In the genomic region with DNA sequence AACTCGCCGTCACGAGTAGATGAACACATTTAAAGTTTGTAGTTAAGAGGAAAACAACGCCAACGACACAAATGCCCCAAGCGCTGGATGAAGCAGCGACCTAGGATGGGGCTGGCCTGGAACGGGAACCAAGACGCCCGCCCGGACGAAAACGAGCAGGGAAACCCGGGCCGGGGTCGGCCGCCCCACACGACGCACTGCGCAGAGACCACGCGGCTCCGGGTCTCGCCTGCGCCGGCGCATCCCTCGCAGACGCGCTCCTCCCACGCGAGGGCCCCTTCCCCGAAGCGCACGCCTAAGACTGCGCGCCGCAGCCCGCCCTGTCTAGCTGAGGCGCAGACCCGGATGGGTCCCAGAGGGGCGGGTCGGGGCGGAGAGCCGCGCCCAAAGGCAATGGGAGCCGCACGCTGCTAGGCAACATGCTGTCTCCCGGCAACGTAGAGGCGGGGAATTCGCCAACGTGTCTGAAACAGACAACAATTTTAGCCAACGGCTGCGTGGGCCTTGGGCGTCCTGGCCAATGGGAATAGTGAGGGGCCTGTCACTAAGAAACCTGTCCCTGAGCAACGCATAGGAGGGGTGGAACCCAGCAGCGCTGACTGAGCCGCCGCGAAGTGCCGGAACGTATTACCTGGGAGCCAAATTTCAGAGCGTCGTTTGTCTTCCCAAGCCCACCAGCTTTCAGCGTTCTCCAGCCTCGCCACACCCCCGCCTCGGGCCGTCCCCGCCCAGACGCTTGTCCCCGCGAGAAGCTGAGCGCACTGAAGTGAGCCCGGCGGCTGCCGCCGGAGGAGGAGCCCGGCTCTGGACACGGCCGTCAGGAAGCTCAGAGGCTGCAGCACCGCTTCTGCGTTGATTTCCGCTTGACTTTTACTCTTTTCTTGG, we compare ENCODE assay signal across 8 cellular contexts.
A peak's percentile ranks its signal among the peaks of the same experiment; 100 is the strongest.
DNase-seq lines count a peak whose midpoint lies in the region; ATAC-seq lines count a peak whose summit lies in the region.

No MANE protein-coding gene starts in this region.

- peaks cover 4 to 11% of the 10 kb centered on the region in 2 donors for H3K4me1 Mint-ChIP-seq in effector memory CD8-positive, alpha-beta T cell (ENCODE audit: low read depth in 2 of 2)

- DNase-seq in NCI-H345 treated with DMSO at 0.1 percent for 48 hours (lab: John Stamatoyannopoulos, UW; ENCODE audit: unreplicated experiment) (peak; percentile 95), medulla oblongata (ENCODE audit: extremely low spot score) (peak; percentile 98), 8988T (no peak)
- peak; percentile 77 to 88 (median 82) for DNase-seq in activated CD8-positive, alpha-beta memory T cell treated with anti-CD3 and anti-CD28 coated beads for 48 hours (ENCODE audit: low read depth in 2 of 3, low spot score in 2 of 3)
- peak; percentile 87 to 89 (median 89) for DNase-seq in effector memory CD8-positive, alpha-beta T cell
- peak; percentile 95 to 96 (median 95) for DNase-seq in stimulated activated CD4-positive, alpha-beta T cell treated with anti-CD3 and anti-CD28 coated beads, TNF-alpha, amount 100 ng/mL, for 24 hours (ENCODE audit: low read depth in 3 of 3)

- peaks cover 0 to 2% of the 10 kb centered on the region in 2 donors for H3K9me3 Mint-ChIP-seq in effector memory CD8-positive, alpha-beta T cell

- ATAC-seq in GM18511 (IDR thresholded peaks at IDR 0.05; ENCODE audit: unreplicated experiment) (peak; percentile 95), HG02973 (IDR thresholded peaks at IDR 0.05; ENCODE audit: unreplicated experiment) (peak; percentile 94)
- peak; percentile 90 for ATAC-seq in effector memory CD8-positive, alpha-beta T cell (replicated peaks)

- H3K4me3 Mint-ChIP-seq in effector memory CD8-positive, alpha-beta T cell: peak overlapping the region; percentile 83 to 85

- H3K27me3 Mint-ChIP-seq in effector memory CD8-positive, alpha-beta T cell: no peaks in the 10 kb centered on the region

- peak overlapping the region; percentile 91 to 94 for H3K27ac Mint-ChIP-seq in effector memory CD8-positive, alpha-beta T cell

- H3K36me3 Mint-ChIP-seq in effector memory CD8-positive, alpha-beta T cell (ENCODE audit: insufficient read depth): peaks cover 19% of the 10 kb centered on the region
